ENCODE assay signal across 16 cellular contexts in the genomic region with DNA sequence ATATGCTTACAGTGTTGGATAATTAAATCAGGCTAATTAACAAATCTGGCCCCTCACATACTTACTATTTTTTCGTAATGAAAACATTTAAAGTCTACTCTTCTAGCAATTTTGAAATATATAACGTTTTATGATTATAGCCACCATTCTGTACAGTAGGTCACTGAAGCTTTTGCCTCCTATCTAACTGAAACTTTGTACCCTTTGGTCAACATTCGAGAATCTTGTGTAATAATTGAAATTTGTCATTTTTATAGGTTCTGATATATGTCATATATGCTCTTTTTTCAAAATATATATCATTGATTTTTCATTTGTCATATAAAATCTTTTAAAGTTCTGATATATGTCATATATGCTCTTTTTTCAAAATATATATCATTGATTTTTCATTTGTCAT. TPM values are rescaled to one million over a fixed set of nuclear protein-coding genes. Genes with fewer than 3 reads are reported as not detected.
DNase-seq lines count a peak whose midpoint lies in the region; ATAC-seq, FAIRE-seq and TF ChIP-seq lines count a peak whose summit lies in the region.
"Had no signal": no experiment of that assay in that cellular context is flagged by ENCODE, and none has a peak within 500 bp of the region (broad histone marks: within the 10 kb centered on the region; RNA-seq: fewer than 3 reads in every experiment).

No MANE protein-coding gene starts in this region.

- no peak for ATAC-seq in gastrocnemius medialis

- H3K4me1 ChIP-seq in gastrocnemius medialis = peaks cover 34 to 55% of the 10 kb centered on the region in 2 donors

- FAIRE-seq in A204.1 (lab: Jason Lieb, UNC) (peak; percentile 91), RCC 7860 (lab: Jason Lieb, UNC) (peak; percentile 47), frontal cortex (lab: Jason Lieb, UNC) (peak; percentile 83)
- FAIRE-seq: GM12891 had no signal

- H3K9me3 ChIP-seq in gastrocnemius medialis = no peaks in the 10 kb centered on the region

- H3K4me3 Mint-ChIP-seq in progenitor cell of endocrine pancreas (ENCODE audit: low read depth) = no peak overlapping the region
- H3K4me3 Mint-ChIP-seq: CD4-positive, CD25-positive, alpha-beta regulatory T cell; H9 had no signal

- no peak for DNase-seq in RCC 7860 (ENCODE audit: low spot score)
- no peak for DNase-seq in frontal cortex (ENCODE audit: low spot score in 2 of 2)
- DNase-seq in gastrocnemius medialis = no peak
- no peak for DNase-seq in NCI-H1694 (lab: John Stamatoyannopoulos, UW)
- no peak for DNase-seq in progenitor cell of endocrine pancreas (ENCODE audit: low spot score, unreplicated experiment)
- no peak for DNase-seq in GM20000 (ENCODE audit: low spot score)
- DNase-seq: 8988T; ACHN; Calu3; CD4-positive, CD25-positive, alpha-beta regulatory T cell; DMS 273 treated with DMSO at 0.1 percent for 48 hours; GOT3; H9 had no signal

- H3K27me3 Mint-ChIP-seq in progenitor cell of endocrine pancreas = no peaks in the 10 kb centered on the region
- H3K27me3 Mint-ChIP-seq: CD4-positive, CD25-positive, alpha-beta regulatory T cell had no signal

- no peak overlapping the region for H3K27ac Mint-ChIP-seq in progenitor cell of endocrine pancreas
- H3K27ac Mint-ChIP-seq: H9 had no signal

- no peaks in the 10 kb centered on the region for H3K36me3 ChIP-seq in gastrocnemius medialis

- intact Hi-C loops in gastrocnemius medialis (cut with DNase I; ENCODE audit: low total_unique reads) = no loop called here

- TF ChIP-seq CTCF in gastrocnemius medialis (IDR thresholded peaks at IDR 0.05 in 4 of 5, conservative IDR thresholded peaks at IDR 0.05 in 1 of 5) (no peak), progenitor cell of endocrine pancreas (IDR thresholded peaks at IDR 0.05; ENCODE audit: unreplicated experiment) (no peak), GM20000 (IDR thresholded peaks at IDR 0.05; ENCODE audit: extremely low read depth, missing control alignments) (no peak)

- H3K4me3 ChIP-seq in gastrocnemius medialis = no peak overlapping the region
- H3K4me3 ChIP-seq: BLaER1 treated with 17β-estradiol and CSF1 and Interleukin-3, amounts not matched to agents 10 nM and 100 nM had no signal

- in situ Hi-C loops in gastrocnemius medialis (cut with MboI; ENCODE audit: low sequenced_read_pairs in 4 of 4) = loop anchor here in 1 of 4 donors (25.0 kb wide), 1 partner anchor 689 kb away; a partner anchor contains a TSS

- no peaks in the 10 kb centered on the region for H3K9me3 Mint-ChIP-seq in progenitor cell of endocrine pancreas (ENCODE audit: low read depth)
- H3K9me3 Mint-ChIP-seq: CD4-positive, CD25-positive, alpha-beta regulatory T cell; H9 had no signal

- no peaks in the 10 kb centered on the region for H3K27me3 ChIP-seq in gastrocnemius medialis
- H3K27me3 ChIP-seq: BLaER1 treated with 17β-estradiol and CSF1 and Interleukin-3, amounts not matched to agents 10 nM and 100 nM had no signal

- TF ChIP-seq POLR2A in gastrocnemius medialis (IDR thresholded peaks at IDR 0.05) = no peak

- peaks cover 3% of the 10 kb centered on the region for H3K36me3 Mint-ChIP-seq in progenitor cell of endocrine pancreas (ENCODE audit: insufficient read depth)

- H3K27ac ChIP-seq in gastrocnemius medialis = peak overlapping the region; percentile 16 to 33 (median 19)
- H3K27ac ChIP-seq: BLaER1 treated with 17β-estradiol and CSF1 and Interleukin-3, amounts not matched to agents 10 nM and 100 nM had no signal

- H3K4me1 Mint-ChIP-seq in progenitor cell of endocrine pancreas (ENCODE audit: low read depth) = no peaks in the 10 kb centered on the region

RNA-seq across cellular contexts. Expression of a gene that starts 12.7 kb away (rescaled TPM):
- 194 TPM for total RNA-seq in frontal cortex
- total RNA-seq in gastrocnemius medialis = 10 to 100 TPM; 61.0 to 91.6 (median 79.8) TPM
- total RNA-seq in progenitor cell of endocrine pancreas = 94.1 and 96.7 TPM in 2 replicates

RNA-seq across cellular contexts. Expression of a gene that starts 12.9 kb away (rescaled TPM):
- total RNA-seq in frontal cortex (205 TPM), gastrocnemius medialis (10 to 100 TPM; 20.9 to 37.3 (median 28.6) TPM), progenitor cell of endocrine pancreas (41.3 and 45.0 TPM in 2 replicates)
